In the genomic region with DNA sequence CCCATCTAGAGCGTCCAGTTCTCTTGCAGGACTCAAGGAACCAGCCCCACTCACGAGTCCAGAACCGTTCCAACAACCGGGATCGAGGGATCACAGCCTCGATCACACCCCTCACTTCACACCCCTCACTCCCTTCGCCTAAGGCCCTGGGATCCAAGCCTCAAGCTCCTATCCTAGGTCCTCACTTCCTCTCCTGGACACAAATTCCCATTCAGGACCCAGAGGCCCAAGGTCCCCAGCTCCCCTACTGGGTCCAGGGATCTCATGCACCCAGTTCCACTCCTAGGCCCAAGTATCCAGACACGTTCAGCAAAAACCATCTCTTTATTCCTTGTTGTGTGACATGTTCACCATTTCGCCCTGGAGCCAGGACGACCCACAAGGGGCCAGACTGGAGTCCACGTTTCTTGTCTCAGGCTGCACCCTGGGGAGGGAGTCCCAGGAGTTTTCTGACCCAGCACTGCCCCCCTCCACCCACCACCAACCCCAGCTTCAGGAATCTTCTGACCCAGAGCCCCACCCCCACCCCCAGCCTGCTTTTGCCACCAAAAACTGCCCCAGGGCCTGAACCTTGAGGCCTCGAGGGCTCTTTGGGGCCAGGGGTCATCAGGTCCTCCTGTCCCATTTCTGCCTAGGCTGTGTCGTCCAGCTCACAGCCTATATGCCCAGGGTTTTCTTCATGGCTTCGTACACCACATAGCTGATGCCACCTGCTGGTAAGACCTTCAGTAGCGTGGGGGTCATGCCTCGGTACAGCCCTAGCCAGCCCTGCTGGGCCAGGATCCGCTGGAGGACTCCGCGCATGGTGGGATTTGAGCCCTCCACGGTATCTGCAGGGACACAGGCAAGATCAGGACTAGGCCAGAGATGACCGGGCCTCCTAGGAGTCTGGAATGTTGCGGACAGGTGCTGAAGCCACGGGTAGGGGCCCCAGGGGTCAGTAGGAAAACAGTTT, we compare ENCODE assay signal across 8 cellular contexts. TPM values are rescaled to one million over a fixed set of nuclear protein-coding genes. Genes with fewer than 3 reads are reported as not detected.
DNase-seq lines count a peak whose midpoint lies in the region; ATAC-seq and TF ChIP-seq lines count a peak whose summit lies in the region.

No MANE protein-coding gene starts in this region.

- H3K36me3 ChIP-seq in liver (ENCODE audit: control insufficient read depth in 4 of 4, insufficient read depth in 3 of 4, low read depth in 1 of 4, low read length in 3 of 4) (peaks cover under 1 to 6% (median 3%) of the 10 kb centered on the region in 4 donors), urinary bladder (ENCODE audit: insufficient read depth) (no peaks in the 10 kb centered on the region)

- POLR2A ChIA-PET in AG04449 (lab: Yijun Ruan, JAX), result interaction anchor here (0.5 kb wide), 1 partner anchor 1606 kb away, joined by 4 read pairs; no protein-coding TSS in a partner anchor
- POLR2A ChIA-PET in HEK293T (lab: Yijun Ruan, JAX), result interaction anchor here (0.8 to 2.4 kb wide), 9 partner anchors 10 to 65 kb away, joined by 3 to 14 read pairs (median 6); a partner anchor contains a TSS

- ATAC-seq in activated naive CD4-positive, alpha-beta T cell treated with anti-CD3 and anti-CD28 coated beads, Interleukin-2, amount 50 U/mL, for 72 hours, result no peak

- no peaks in the 10 kb centered on the region for H3K9me3 Mint-ChIP-seq in activated naive CD4-positive, alpha-beta T cell treated with anti-CD3 and anti-CD28 coated beads, Interleukin-2, amount 50 U/mL, for 72 hours

- CTCF ChIA-PET in AG04449 (lab: Yijun Ruan, JAX), result interaction anchor here (1.1 kb wide), 1 partner anchor 18 kb away, joined by 3 read pairs; no protein-coding TSS in a partner anchor
- CTCF ChIA-PET in HEK293T (lab: Yijun Ruan, JAX), result interaction anchor here (0.6 kb wide), 1 partner anchor 374 kb away, joined by 3 read pairs; no protein-coding TSS in a partner anchor

- H3K4me1 ChIP-seq in liver (ENCODE audit: control insufficient read depth in 4 of 4, insufficient read depth in 4 of 4, low read length in 3 of 4) (peaks cover 1 to 32% (median 20%) of the 10 kb centered on the region in 4 donors), urinary bladder (ENCODE audit: insufficient read depth) (no peaks in the 10 kb centered on the region)

- peak overlapping the region; percentile 47 to 75 for H3K27ac ChIP-seq in liver (ENCODE audit: low read depth in 1 of 2, low read length in 2 of 2)
- peak overlapping the region; percentile 79 for H3K27ac ChIP-seq in urinary bladder (ENCODE audit: low read depth)

- H3K27me3 ChIP-seq in liver (ENCODE audit: control insufficient read depth in 4 of 4, insufficient read depth in 4 of 4, low read length in 3 of 4), result no peaks in the 10 kb centered on the region

- no peak overlapping the region for H3K9ac ChIP-seq in liver (ENCODE audit: low read depth in 1 of 2, low read length in 2 of 2)

- H3K36me3 Mint-ChIP-seq in activated naive CD4-positive, alpha-beta T cell treated with anti-CD3 and anti-CD28 coated beads, Interleukin-2, amount 50 U/mL, for 72 hours, result peaks cover 12 to 17% of the 10 kb centered on the region in 2 donors

- no peak for DNase-seq in AG04449 (ENCODE audit: low read depth, low spot score)
- no peak for DNase-seq in HEK293T (ENCODE audit: extremely low spot score)
- DNase-seq in activated naive CD4-positive, alpha-beta T cell treated with anti-CD3 and anti-CD28 coated beads, Interleukin-2, amount 50 U/mL, for 72 hours (ENCODE audit: low spot score in 2 of 2), result no peak
- no peak for DNase-seq in NK-92 (lab: John Stamatoyannopoulos, UW; ENCODE audit: unreplicated experiment)
- no peak for DNase-seq in NCI-H2107 (lab: John Stamatoyannopoulos, UW)
- DNase-seq in NCI-H2029 (lab: John Stamatoyannopoulos, UW), result no peak

- no peak for TF ChIP-seq RAD21 in liver (IDR thresholded peaks at IDR 0.05)

- peak overlapping the region; percentile 95 to 97 for H3K27ac Mint-ChIP-seq in activated naive CD4-positive, alpha-beta T cell treated with anti-CD3 and anti-CD28 coated beads, Interleukin-2, amount 50 U/mL, for 72 hours

- TF ChIP-seq CTCF in AG04449 (IDR thresholded peaks at IDR 0.05; ENCODE audit: insufficient read depth, low read length, missing control alignments) (no peak), liver (IDR thresholded peaks at IDR 0.05; ENCODE audit: low read depth, low read length, missing input control) (no peak)

- H3K9me3 ChIP-seq in liver (ENCODE audit: control insufficient read depth in 4 of 4, low read length in 3 of 4), result no peaks in the 10 kb centered on the region

- 95% methylated on average over 23 of the region's 23 CpGs for WGBS in liver
- 91% methylated on average over 23 of the region's 23 CpGs for whole genome bisulfite sequencing in urinary bladder

- peak overlapping the region; percentile 20 for H3K4me3 ChIP-seq in AG04449 (ENCODE audit: low read depth, low read length)
- peak overlapping the region in 2 of 3 donors; percentile 7 to 42 for H3K4me3 ChIP-seq in liver (ENCODE audit: low read depth in 1 of 3, low read length in 3 of 3)
- no peak overlapping the region for H3K4me3 ChIP-seq in urinary bladder (ENCODE audit: low read depth, low read length)

TF ChIP-seq in HEK293T, 16 proteins besides CTCF, POLR2A, EP300 and RAD21:
- TF ChIP-seq BHLHE40 (IDR thresholded peaks at IDR 0.05; ENCODE audit: borderline replicate concordance) (no peak), FOXM1 (IDR thresholded peaks at IDR 0.05; ENCODE audit: borderline replicate concordance) (no peak), CTBP1 (IDR thresholded peaks at IDR 0.05; ENCODE audit: borderline replicate concordance) (no peak), ZNF384 (IDR thresholded peaks at IDR 0.05) (no peak), FOXA1 (IDR thresholded peaks at IDR 0.05) (no peak), L3MBTL2 (conservative IDR thresholded peaks at IDR 0.05) (peak; percentile 52), SUZ12 (IDR thresholded peaks at IDR 0.05) (no peak)

TF ChIP-seq in liver, 16 proteins besides CTCF, POLR2A, EP300 and RAD21 (continues in another document):
- TF ChIP-seq, protein P1, sequence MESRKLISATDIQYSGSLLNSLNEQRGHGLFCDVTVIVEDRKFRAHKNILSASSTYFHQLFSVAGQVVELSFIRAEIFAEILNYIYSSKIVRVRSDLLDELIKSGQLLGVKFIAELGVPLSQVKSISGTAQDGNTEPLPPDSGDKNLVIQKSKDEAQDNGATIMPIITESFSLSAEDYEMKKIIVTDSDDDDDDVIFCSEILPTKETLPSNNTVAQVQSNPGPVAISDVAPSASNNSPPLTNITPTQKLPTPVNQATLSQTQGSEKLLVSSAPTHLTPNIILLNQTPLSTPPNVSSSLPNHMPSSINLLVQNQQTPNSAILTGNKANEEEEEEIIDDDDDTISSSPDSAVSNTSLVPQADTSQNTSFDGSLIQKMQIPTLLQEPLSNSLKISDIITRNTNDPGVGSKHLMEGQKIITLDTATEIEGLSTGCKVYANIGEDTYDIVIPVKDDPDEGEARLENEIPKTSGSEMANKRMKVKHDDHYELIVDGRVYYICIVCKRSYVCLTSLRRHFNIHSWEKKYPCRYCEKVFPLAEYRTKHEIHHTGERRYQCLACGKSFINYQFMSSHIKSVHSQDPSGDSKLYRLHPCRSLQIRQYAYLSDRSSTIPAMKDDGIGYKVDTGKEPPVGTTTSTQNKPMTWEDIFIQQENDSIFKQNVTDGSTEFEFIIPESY (IDR thresholded peaks at IDR 0.05), result no peak
- TF ChIP-seq EGR1 (IDR thresholded peaks at IDR 0.05; ENCODE audit: low read depth in 2 of 2) (no peak), SP1 (IDR thresholded peaks at IDR 0.05) (no peak)

RNA-seq across cellular contexts. Expression of a gene that starts 1.4 kb away (rescaled TPM):
- 100 to 1,000 TPM; 240 to 353 TPM for total RNA-seq in activated naive CD4-positive, alpha-beta T cell treated with anti-CD3 and anti-CD28 coated beads, Interleukin-2, amount 50 U/mL, for 72 hours
- total RNA-seq in liver, result 100 to 1,000 TPM in 1 of 2 donors, 10 to 100 TPM in 1; 58.7 to 132 TPM
- polyA plus RNA-seq in liver, result 10 to 100 TPM in 1 of 2 donors, 1 to 10 TPM in 1; 8.0 to 73.6 TPM
- total RNA-seq in urinary bladder, result 85.5 TPM
- 167 TPM for polyA plus RNA-seq in urinary bladder

RNA-seq across cellular contexts. Expression of a gene that starts 7.6 kb away (rescaled TPM):
- under 1 TPM in 1 of 2 donors, not detected in 1; 0.14 TPM for total RNA-seq in activated naive CD4-positive, alpha-beta T cell treated with anti-CD3 and anti-CD28 coated beads, Interleukin-2, amount 50 U/mL, for 72 hours
- under 1 TPM in 1 of 2 donors, not detected in 1; 0.14 TPM for total RNA-seq in liver
- under 1 TPM in 1 of 2 donors, not detected in 1; 0.16 TPM for polyA plus RNA-seq in liver
- total RNA-seq in urinary bladder, result not detected
- 1.0 TPM for polyA plus RNA-seq in urinary bladder

RNA-seq across cellular contexts. Expression of a gene that starts 33.0 kb away (rescaled TPM):
- total RNA-seq in activated naive CD4-positive, alpha-beta T cell treated with anti-CD3 and anti-CD28 coated beads, Interleukin-2, amount 50 U/mL, for 72 hours, result 10 to 100 TPM; 44.6 to 78.4 TPM
- 10 to 100 TPM; 11.5 to 22.0 TPM for total RNA-seq in liver
- polyA plus RNA-seq in liver, result 10 to 100 TPM in 1 of 2 donors, 1 to 10 TPM in 1; 7.4 to 24.4 TPM
- 24.4 TPM for total RNA-seq in urinary bladder
- 53.2 TPM for polyA plus RNA-seq in urinary bladder

RNA-seq across cellular contexts. Expression of a gene that starts 33.6 kb away (rescaled TPM):
- total RNA-seq in activated naive CD4-positive, alpha-beta T cell treated with anti-CD3 and anti-CD28 coated beads, Interleukin-2, amount 50 U/mL, for 72 hours, result 10 to 100 TPM in 1 of 2 donors, under 1 TPM in 1; 0.96 to 36.0 TPM
- total RNA-seq in liver, result 10 to 100 TPM; 25.3 to 34.6 TPM
- 10 to 100 TPM in 1 of 2 donors, 1 to 10 TPM in 1; 9.3 to 20.0 TPM for polyA plus RNA-seq in liver
- total RNA-seq in urinary bladder, result 24.1 TPM
- 91.1 TPM for polyA plus RNA-seq in urinary bladder

RNA-seq across cellular contexts. Expression of a gene that starts 38.1 kb away (rescaled TPM):
- 1 to 10 TPM in 1 of 2 donors, under 1 TPM in 1; 0.59 to 2.6 TPM for total RNA-seq in activated naive CD4-positive, alpha-beta T cell treated with anti-CD3 and anti-CD28 coated beads, Interleukin-2, amount 50 U/mL, for 72 hours
- 10 to 100 TPM; 23.5 to 34.3 TPM for total RNA-seq in liver
- polyA plus RNA-seq in liver, result 10 to 100 TPM; 19.2 to 38.7 TPM
- 4.4 TPM for total RNA-seq in urinary bladder
- polyA plus RNA-seq in urinary bladder, result 6.1 TPM
